In the genomic region with DNA sequence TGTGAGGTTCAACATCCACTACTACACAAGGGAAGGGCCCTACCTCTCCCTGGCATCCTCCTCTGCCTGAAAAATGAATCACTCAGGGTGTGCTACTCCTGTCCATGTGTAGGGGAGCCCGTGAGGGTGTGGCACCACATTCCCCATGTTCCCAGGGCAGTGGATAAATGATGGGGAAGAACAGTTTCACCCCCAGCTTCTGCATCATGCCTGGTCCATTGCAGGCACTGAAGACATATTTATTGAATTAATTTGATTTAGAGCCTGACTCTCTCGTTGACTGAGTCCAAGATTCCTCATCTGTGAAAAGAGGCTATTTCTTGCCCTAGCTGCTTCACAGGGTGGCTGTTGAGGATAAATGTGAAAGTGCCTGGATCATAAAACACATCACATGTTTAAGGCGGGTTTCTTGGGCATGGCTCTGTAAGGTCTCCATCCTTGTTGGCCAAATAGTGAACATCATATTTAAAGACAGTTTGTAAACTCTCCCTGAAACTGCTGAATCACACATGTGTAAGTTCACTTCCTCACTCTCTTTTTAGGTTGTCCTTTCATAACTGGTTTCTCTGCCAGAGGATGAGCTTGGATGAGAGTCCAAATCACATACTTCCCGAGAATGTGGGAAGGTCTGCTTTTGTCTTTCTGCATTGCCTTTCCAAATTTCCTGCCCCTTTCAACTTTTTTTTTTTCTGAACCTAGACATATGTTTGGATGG, we compare ENCODE assay signal across 12 cellular contexts.
A peak's percentile ranks its signal among the peaks of the same experiment; 100 is the strongest.
DNase-seq lines count a peak whose midpoint lies in the region; ATAC-seq, FAIRE-seq and TF ChIP-seq lines count a peak whose summit lies in the region.
"Had no signal": no experiment of that assay in that cellular context is flagged by ENCODE, and none has a peak within 500 bp of the region (broad histone marks: within the 10 kb centered on the region; RNA-seq: fewer than 3 reads in every experiment).

No MANE protein-coding gene starts in this region.

- H3K36me3 Mint-ChIP-seq in CD14-positive monocyte (peaks cover 0 to 3% of the 10 kb centered on the region in 2 donors), GM23338 (ENCODE audit: low read depth) (no peaks in the 10 kb centered on the region)

- peak; percentile 92 for FAIRE-seq in keratinocyte (lab: Jason Lieb, UNC)
- FAIRE-seq: islet of Langerhans had no signal

- peak overlapping the region; percentile 83 to 94 (median 93) for H3K27ac Mint-ChIP-seq in CD14-positive monocyte
- no peak overlapping the region for H3K27ac Mint-ChIP-seq in GM23338

- 75 to 88% (median 79%) methylated on average over 4 of the region's 4 CpGs for WGBS in stomach, 5 donors

- H3K4me3 Mint-ChIP-seq in CD14-positive monocyte (peak overlapping the region in 1 of 2 donors; percentile 28), GM23338 (no peak overlapping the region)
- H3K4me3 Mint-ChIP-seq: activated T-cell treated with anti-CD3 and anti-CD28 coated beads, Interleukin-2, amount 50 U/mL, for 72 hours had no signal

- peak; percentile 56 for ATAC-seq in HG02870 (IDR thresholded peaks at IDR 0.05; ENCODE audit: unreplicated experiment)
- no peak for ATAC-seq in GM23338
- ATAC-seq: activated T-cell treated with anti-CD3 and anti-CD28 coated beads, Interleukin-2, amount 50 U/mL, for 72 hours had no signal

- H3K9me3 ChIP-seq in keratinocyte (ENCODE audit: control insufficient read depth, low read depth, low read length) (no peaks in the 10 kb centered on the region), stomach (no peaks in the 10 kb centered on the region), Peyer's patch (no peaks in the 10 kb centered on the region)

- peaks cover 0 to 4% (median 3%) of the 10 kb centered on the region in 7 donors for H3K9me3 Mint-ChIP-seq in CD14-positive monocyte
- H3K9me3 Mint-ChIP-seq in GM23338, result no peaks in the 10 kb centered on the region
- H3K9me3 Mint-ChIP-seq: activated T-cell treated with anti-CD3 and anti-CD28 coated beads, Interleukin-2, amount 50 U/mL, for 72 hours had no signal

- H4K20me1 ChIP-seq in keratinocyte (ENCODE audit: control insufficient read depth, extremely low read depth, insufficient read depth, low read length) (no peaks in the 10 kb centered on the region), GM23338 (replicated peaks; ENCODE audit: insufficient read depth) (no peaks in the 10 kb centered on the region)

- H3K4me1 ChIP-seq in keratinocyte (ENCODE audit: control insufficient read depth, extremely low read depth, insufficient read depth, low read length) (peaks cover 14% of the 10 kb centered on the region), stomach (no peaks in the 10 kb centered on the region), GM23338 (ENCODE audit: insufficient read depth) (peaks cover 12% of the 10 kb centered on the region; the same call in 1 of the 2 replicates), Peyer's patch (no peaks in the 10 kb centered on the region)

- H3K36me3 ChIP-seq in keratinocyte (ENCODE audit: control insufficient read depth in 2 of 2, extremely low read depth in 1 of 2, insufficient read depth in 2 of 2, low read length in 2 of 2) (no peaks in the 10 kb centered on the region), stomach (no peaks in the 10 kb centered on the region), GM23338 (ENCODE audit: insufficient read depth) (no peaks in the 10 kb centered on the region), Peyer's patch (no peaks in the 10 kb centered on the region)
- H3K36me3 ChIP-seq: WERI-Rb-1 had no signal

- H3K27me3 ChIP-seq in keratinocyte (ENCODE audit: control insufficient read depth, extremely low read depth, insufficient read depth, low read length) (no peaks in the 10 kb centered on the region), stomach (peaks cover 0 to 5% (median 0%) of the 10 kb centered on the region in 3 donors), GM23338 (ENCODE audit: insufficient read depth) (no peaks in the 10 kb centered on the region), Peyer's patch (no peaks in the 10 kb centered on the region)

- H3K27ac ChIP-seq in keratinocyte (ENCODE audit: control insufficient read depth, insufficient read depth, low read length) (peak overlapping the region; percentile 15), stomach (no peak overlapping the region), GM23338 (ENCODE audit: low read depth) (no peak overlapping the region), Peyer's patch (no peak overlapping the region)
- H3K27ac ChIP-seq: WERI-Rb-1 had no signal

- DNase-seq in CD14-positive monocyte (ENCODE audit: low spot score) (no peak), RPMI8226 (peak; percentile 4), keratinocyte (ENCODE audit: low read depth, low spot score) (no peak), stomach (no peak), GM23338 (ENCODE audit: low spot score) (no peak), Peyer's patch (no peak)
- DNase-seq in stimulated activated CD4-positive, alpha-beta T cell treated with anti-CD3 and anti-CD28 coated beads, Interleukin-4, amount 100 ng/mL, for 24 hours, result no peak
- DNase-seq: activated T-cell treated with anti-CD3 and anti-CD28 coated beads, Interleukin-2, amount 50 U/mL, for 72 hours; NCI-H1930; WERI-Rb-1 had no signal

- TF ChIP-seq EP300 in stomach (IDR thresholded peaks at IDR 0.05), result no peak

- H3K4me2 ChIP-seq in keratinocyte (ENCODE audit: control insufficient read depth, extremely low read depth, insufficient read depth, low read depth, low read length) (peak overlapping the region; percentile 35), GM23338 (no peak overlapping the region)

- no peaks in the 10 kb centered on the region for H3K27me3 Mint-ChIP-seq in CD14-positive monocyte (ENCODE audit: low read depth in 3 of 3)
- H3K27me3 Mint-ChIP-seq in GM23338 (ENCODE audit: insufficient read depth, low read depth, poor library complexity), result peaks cover 8% of the 10 kb centered on the region

- intact Hi-C loops in CD14-positive monocyte (cut with micrococcal nuclease), result loop anchor here in 1 of 2 donors (5.0 kb wide), 1 partner anchor 34 kb away; no protein-coding TSS in a partner anchor
- intact Hi-C loops in stomach (cut with DNase I; ENCODE audit: low total_unique reads), result no loop called here

- TF ChIP-seq POLR2A in stomach (IDR thresholded peaks at IDR 0.05), result no peak
- TF ChIP-seq POLR2A in Peyer's patch (IDR thresholded peaks at IDR 0.05), result no peak

- H3F3A ChIP-seq in GM23338 (replicated peaks; ENCODE audit: low read depth), result no peaks in the 10 kb centered on the region

- TF ChIP-seq CTCF in CD14-positive monocyte (IDR thresholded peaks at IDR 0.05) (no peak), keratinocyte (optimal IDR thresholded peaks at IDR 0.05 in 1 of 3, IDR thresholded peaks at IDR 0.05 in 1 of 3, conservative IDR thresholded peaks at IDR 0.05 in 1 of 3; ENCODE audit: extremely low read depth in 1 of 3, insufficient read depth in 2 of 3, low read length in 3 of 3) (peak in 2 of 3 experiments; percentile 12 to 28), stomach (IDR thresholded peaks at IDR 0.05) (no peak), GM23338 (conservative IDR thresholded peaks at IDR 0.05; ENCODE audit: low read depth in 2 of 2) (no peak), Peyer's patch (IDR thresholded peaks at IDR 0.05) (no peak)

- peaks cover 6% of the 10 kb centered on the region; the same call in 1 of the 2 replicates for H3K9me2 ChIP-seq in GM23338 (ENCODE audit: insufficient read depth)

- H3K4me1 Mint-ChIP-seq in CD14-positive monocyte (peaks cover 24% of the 10 kb centered on the region), GM23338 (peaks cover 27% of the 10 kb centered on the region)

- dilution Hi-C loops in keratinocyte (cut with MboI; ENCODE audit: extremely low pct_ligation_motif_present, low sequenced_read_pairs), result loop anchor here (25.0 kb wide), 1 partner anchor 241 kb away; no protein-coding TSS in a partner anchor

- peak overlapping the region; percentile 63 for H2AFZ ChIP-seq in keratinocyte (ENCODE audit: control insufficient read depth, low read length)
- no peak overlapping the region for H2AFZ ChIP-seq in GM23338

- H3K9ac ChIP-seq in keratinocyte (ENCODE audit: control insufficient read depth, extremely low read depth, insufficient read depth, low read length), result no peak overlapping the region

- no peaks in the 10 kb centered on the region for H3K9me1 ChIP-seq in keratinocyte (ENCODE audit: control insufficient read depth, extremely low read depth, insufficient read depth, low read length)

- H3K4me3 ChIP-seq in keratinocyte (ENCODE audit: control insufficient read depth in 2 of 3, extremely low read depth in 1 of 3, insufficient read depth in 2 of 3, low read depth in 1 of 3, low read length in 3 of 3) (no peak overlapping the region), stomach (no peak overlapping the region), GM23338 (no peak overlapping the region), Peyer's patch (no peak overlapping the region)

- H3K79me2 ChIP-seq in keratinocyte (ENCODE audit: control insufficient read depth, insufficient read depth, low read length) (no peaks in the 10 kb centered on the region), GM23338 (replicated peaks; ENCODE audit: insufficient read depth) (no peaks in the 10 kb centered on the region)

TF ChIP-seq in GM23338, 12 proteins besides CTCF, POLR2A, EP300 and RAD21 (continues in another document):
- TF ChIP-seq, protein P1, sequence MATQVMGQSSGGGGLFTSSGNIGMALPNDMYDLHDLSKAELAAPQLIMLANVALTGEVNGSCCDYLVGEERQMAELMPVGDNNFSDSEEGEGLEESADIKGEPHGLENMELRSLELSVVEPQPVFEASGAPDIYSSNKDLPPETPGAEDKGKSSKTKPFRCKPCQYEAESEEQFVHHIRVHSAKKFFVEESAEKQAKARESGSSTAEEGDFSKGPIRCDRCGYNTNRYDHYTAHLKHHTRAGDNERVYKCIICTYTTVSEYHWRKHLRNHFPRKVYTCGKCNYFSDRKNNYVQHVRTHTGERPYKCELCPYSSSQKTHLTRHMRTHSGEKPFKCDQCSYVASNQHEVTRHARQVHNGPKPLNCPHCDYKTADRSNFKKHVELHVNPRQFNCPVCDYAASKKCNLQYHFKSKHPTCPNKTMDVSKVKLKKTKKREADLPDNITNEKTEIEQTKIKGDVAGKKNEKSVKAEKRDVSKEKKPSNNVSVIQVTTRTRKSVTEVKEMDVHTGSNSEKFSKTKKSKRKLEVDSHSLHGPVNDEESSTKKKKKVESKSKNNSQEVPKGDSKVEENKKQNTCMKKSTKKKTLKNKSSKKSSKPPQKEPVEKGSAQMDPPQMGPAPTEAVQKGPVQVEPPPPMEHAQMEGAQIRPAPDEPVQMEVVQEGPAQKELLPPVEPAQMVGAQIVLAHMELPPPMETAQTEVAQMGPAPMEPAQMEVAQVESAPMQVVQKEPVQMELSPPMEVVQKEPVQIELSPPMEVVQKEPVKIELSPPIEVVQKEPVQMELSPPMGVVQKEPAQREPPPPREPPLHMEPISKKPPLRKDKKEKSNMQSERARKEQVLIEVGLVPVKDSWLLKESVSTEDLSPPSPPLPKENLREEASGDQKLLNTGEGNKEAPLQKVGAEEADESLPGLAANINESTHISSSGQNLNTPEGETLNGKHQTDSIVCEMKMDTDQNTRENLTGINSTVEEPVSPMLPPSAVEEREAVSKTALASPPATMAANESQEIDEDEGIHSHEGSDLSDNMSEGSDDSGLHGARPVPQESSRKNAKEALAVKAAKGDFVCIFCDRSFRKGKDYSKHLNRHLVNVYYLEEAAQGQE (IDR thresholded peaks at IDR 0.05; ENCODE audit: unreplicated experiment), result no peak
- no peak for TF ChIP-seq JUNB (IDR thresholded peaks at IDR 0.05; ENCODE audit: unreplicated experiment)

Comparison
In these comparisons a context has a peak if more than half of its experiments do, and no peak if none do; other contexts are left out.
1. CTCF ChIP-seq: peak in keratinocyte (2 of 3); none in CD14-positive monocyte (single experiment), stomach (0 of 7), GM23338 (0 of 2) and Peyer's patch (0 of 6).